ENCODE assay signal across 11 cellular contexts in genomic region chr3:46936733-46937250, GRCh38. TPM values are rescaled to one million over a fixed set of nuclear protein-coding genes. Genes with fewer than 3 reads are reported as not detected.
A peak's percentile ranks its signal among the peaks of the same experiment; 100 is the strongest.
DNase-seq lines count a peak whose midpoint lies in the region; ATAC-seq and TF ChIP-seq lines count a peak whose summit lies in the region.
"Had no signal": no experiment of that assay in that cellular context is flagged by ENCODE, and none has a peak within 500 bp of the region (broad histone marks: within the 10 kb centered on the region; RNA-seq: fewer than 3 reads in every experiment).

No MANE protein-coding gene starts in this region.

- H3K4me1 ChIP-seq in mammary epithelial cell (ENCODE audit: insufficient read depth, low read length) (peaks cover 57% of the 10 kb centered on the region), body of pancreas (peaks cover 97% of the 10 kb centered on the region), upper lobe of left lung (peaks cover 62 to 90% (median 67%) of the 10 kb centered on the region in 4 donors)

- no peaks in the 10 kb centered on the region for H3K27me3 ChIP-seq in mammary epithelial cell (ENCODE audit: insufficient read depth, low read length)
- H3K27me3 ChIP-seq in body of pancreas: no peaks in the 10 kb centered on the region
- no peaks in the 10 kb centered on the region for H3K27me3 ChIP-seq in upper lobe of left lung

- intact Hi-C loops in MCF 10A (cut with micrococcal nuclease): no loop called here
- intact Hi-C loops in mammary epithelial cell (cut with micrococcal nuclease): loop anchor here (10.0 kb wide), 1 partner anchor 448 kb away; the partner anchor contains the start of gene PTPN23
- intact Hi-C loops in body of pancreas (cut with DNase I): no loop called here

- ATAC-seq in body of pancreas (no peak), upper lobe of left lung (ENCODE audit: low FRiP score in 2 of 2) (no peak), HG03521 (IDR thresholded peaks at IDR 0.05; ENCODE audit: unreplicated experiment) (no peak)

- H3K36me3 Mint-ChIP-seq in MCF 10A (ENCODE audit: insufficient read depth, unreplicated experiment) (peaks cover 36% of the 10 kb centered on the region), mesothelial cell of epicardium (peaks cover 20% of the 10 kb centered on the region)

- H3K4me2 ChIP-seq in mammary epithelial cell (ENCODE audit: insufficient read depth, low read depth, low read length): no peak overlapping the region

- no peaks in the 10 kb centered on the region for H4K20me1 ChIP-seq in mammary epithelial cell (ENCODE audit: insufficient read depth, low read length)

- POLR2A ChIA-PET in MCF 10A (lab: Yijun Ruan, JAX): interaction anchor here (0.6 to 5.3 kb wide), 6 partner anchors 9 to 42 kb away, joined by 3 to 34 read pairs (median 13); partner anchors contain the start of genes CCDC12 and NBEAL2

- no peak overlapping the region for H3K4me3 Mint-ChIP-seq in MCF 10A (ENCODE audit: unreplicated experiment)
- no peak overlapping the region for H3K4me3 Mint-ChIP-seq in mesothelial cell of epicardium

- TF ChIP-seq POLR2A in body of pancreas (IDR thresholded peaks at IDR 0.05) (no peak), upper lobe of left lung (IDR thresholded peaks at IDR 0.05) (no peak)

- H3K27ac ChIP-seq in mammary epithelial cell (ENCODE audit: insufficient read depth, low read depth, low read length) (no peak overlapping the region), body of pancreas (peak overlapping the region; percentile 70 to 93 (median 82)), upper lobe of left lung (peak overlapping the region; percentile 83 to 90 (median 84))

- H3K9ac ChIP-seq in mammary epithelial cell (ENCODE audit: insufficient read depth, low read length): no peak overlapping the region

- TF ChIP-seq EP300 in upper lobe of left lung (IDR thresholded peaks at IDR 0.05): no peak

- DNase-seq in MCF 10A (ENCODE audit: unreplicated experiment): no peak
- no peak for DNase-seq in mammary epithelial cell
- DNase-seq in body of pancreas: peak in 2 of 4 donors; percentile 4 to 8
- no peak for DNase-seq in mesothelial cell of epicardium (ENCODE audit: low spot score in 2 of 2, unreplicated experiment in 2 of 2)
- DNase-seq in upper lobe of left lung: no peak
- DNase-seq in NCI-H1436 (lab: John Stamatoyannopoulos, UW): no peak
- no peak for DNase-seq in NCI-H1930 (lab: John Stamatoyannopoulos, UW)
- DNase-seq: activated CD8-positive, alpha-beta memory T cell treated with anti-CD3 and anti-CD28 coated beads for 24 hours; C1 segment of cervical spinal cord; occipital lobe had no signal

- peaks cover 81% of the 10 kb centered on the region for H3K79me2 ChIP-seq in mammary epithelial cell (ENCODE audit: insufficient read depth, low read length)

- H3K36me3 ChIP-seq in mammary epithelial cell (ENCODE audit: insufficient read depth, low read length): peaks cover 7% of the 10 kb centered on the region
- H3K36me3 ChIP-seq in body of pancreas (replicated peaks in 1 of 2; ENCODE audit: insufficient read depth in 1 of 2, low read depth in 2 of 2): no peaks in the 10 kb centered on the region
- H3K36me3 ChIP-seq in upper lobe of left lung: peaks cover 0 to 39% (median 19%) of the 10 kb centered on the region in 4 donors

- H3K9me3 ChIP-seq in mammary epithelial cell (replicated peaks; ENCODE audit: insufficient read depth, low read length) (no peaks in the 10 kb centered on the region), body of pancreas (no peaks in the 10 kb centered on the region), upper lobe of left lung (no peaks in the 10 kb centered on the region)

- BruUV-seq in MCF 10A (replicated peaks; lab: Mats Ljungman, UMichigan): no TSS peak
- BruUV-seq in mammary epithelial cell (replicated peaks; lab: Mats Ljungman, UMichigan): no TSS peak

- no peak overlapping the region for H2AFZ ChIP-seq in mammary epithelial cell (ENCODE audit: low read depth, low read length)

- no peak for TF ChIP-seq CTCF in MCF 10A (IDR thresholded peaks at IDR 0.05; ENCODE audit: unreplicated experiment)
- TF ChIP-seq CTCF in mammary epithelial cell (conservative IDR thresholded peaks at IDR 0.05 in 1 of 2, IDR thresholded peaks at IDR 0.05 in 1 of 2; ENCODE audit: extremely low read depth in 1 of 2, insufficient read depth in 1 of 2, low read depth in 1 of 2, low read length in 2 of 2): no peak
- TF ChIP-seq CTCF in body of pancreas (IDR thresholded peaks at IDR 0.05): no peak
- no peak for TF ChIP-seq CTCF in mesothelial cell of epicardium (IDR thresholded peaks at IDR 0.05; ENCODE audit: unreplicated experiment)
- TF ChIP-seq CTCF in upper lobe of left lung (IDR thresholded peaks at IDR 0.05): no peak

- H3K4me1 Mint-ChIP-seq in MCF 10A (ENCODE audit: insufficient read depth, unreplicated experiment) (peaks cover 36% of the 10 kb centered on the region), mesothelial cell of epicardium (peaks cover 34% of the 10 kb centered on the region)

- H3K27ac Mint-ChIP-seq in MCF 10A (ENCODE audit: low read depth, unreplicated experiment) (peak overlapping the region; percentile 79), mesothelial cell of epicardium (peak overlapping the region; percentile 93)

- CTCF ChIA-PET in MCF 10A (lab: Yijun Ruan, JAX): interaction anchor here (1.0 to 2.8 kb wide), 5 partner anchors 10 to 232 kb away, joined by 3 to 25 read pairs (median 3); partner anchors contain the start of gene SETD2
- CTCF ChIA-PET in mammary epithelial cell (lab: Charles Lee; ENCODE audit: low non-redundant PET): no interaction called here

- dilution Hi-C loops in mammary epithelial cell (cut with HindIII; ENCODE audit: low sequenced_read_pairs): loop anchor here (10.0 kb wide), 1 partner anchor 58 kb away; no protein-coding TSS in a partner anchor

- WGBS in mammary epithelial cell (ENCODE audit: low coverage, missing lambda C conversion rate): 68% methylated on average over 3 of the region's 5 CpGs
- 92 to 93% methylated on average over 5 of the region's 5 CpGs for WGBS in body of pancreas, 2 donors
- 83 to 92% methylated on average over 5 of the region's 5 CpGs for WGBS in upper lobe of left lung, 2 donors

- no peaks in the 10 kb centered on the region for H3K9me3 Mint-ChIP-seq in MCF 10A (ENCODE audit: unreplicated experiment)
- H3K9me3 Mint-ChIP-seq in mesothelial cell of epicardium: no peaks in the 10 kb centered on the region

- H3K4me3 ChIP-seq in mammary epithelial cell (replicated peaks in 1 of 3; ENCODE audit: insufficient read depth in 1 of 3, low read depth in 2 of 3, low read length in 3 of 3): no peak overlapping the region
- no peak overlapping the region for H3K4me3 ChIP-seq in body of pancreas
- H3K4me3 ChIP-seq in upper lobe of left lung: no peak overlapping the region

- H3K27me3 Mint-ChIP-seq in MCF 10A (ENCODE audit: insufficient read depth, unreplicated experiment): no peaks in the 10 kb centered on the region
- no peaks in the 10 kb centered on the region for H3K27me3 Mint-ChIP-seq in mesothelial cell of epicardium (ENCODE audit: low read depth)

- in situ Hi-C loops in mammary epithelial cell (cut with MboI; ENCODE audit: low sequenced_read_pairs in 2 of 2): no loop called here

RNA-seq across cellular contexts. Expression of gene CCDC12, which starts 39.8 kb away (rescaled TPM):
- total RNA-seq in MCF 10A (2022): 43.9 and 45.9 TPM in 2 replicates
- total RNA-seq in mammary epithelial cell: 10 to 100 TPM; 17.8 to 42.1 TPM
- 31.4 TPM for polyA plus RNA-seq in mammary epithelial cell
- polyA minus RNA-seq in mammary epithelial cell: 19.6 TPM
- total RNA-seq in body of pancreas: 10 to 100 TPM; 25.4 to 67.2 TPM
- 49.7 to 52.4 TPM (median 50.5 TPM) in 3 replicates for total RNA-seq in mesothelial cell of epicardium
- 10 to 100 TPM; 42.3 to 93.2 (median 69.8) TPM for total RNA-seq in upper lobe of left lung

RNA-seq across cellular contexts. Expression of gene NBEAL2, which starts 42.7 kb away (rescaled TPM):
- 14.2 and 20.2 TPM in 2 replicates for total RNA-seq in MCF 10A (2022)
- 10 to 100 TPM; 21.3 to 42.3 TPM for total RNA-seq in mammary epithelial cell
- 24.6 TPM for polyA plus RNA-seq in mammary epithelial cell
- 63.5 TPM for polyA minus RNA-seq in mammary epithelial cell
- total RNA-seq in body of pancreas: 100 to 1,000 TPM in 1 of 2 donors, 10 to 100 TPM in 1; 98.8 to 151 TPM
- total RNA-seq in mesothelial cell of epicardium: 83.5 to 86.9 TPM (median 84.2 TPM) in 3 replicates
- 100 to 1,000 TPM in 5 of 6 donors, 10 to 100 TPM in 1; 94.7 to 436 (median 163) TPM for total RNA-seq in upper lobe of left lung

RNA-seq across cellular contexts. Expression of gene PTH1R, which starts 59.3 kb away (rescaled TPM):
- total RNA-seq in MCF 10A (2022) (not detected in 2 replicates), mammary epithelial cell (under 1 TPM in 1 of 2 donors, not detected in 1; 0.33 TPM), body of pancreas (1 to 10 TPM; 1.8 to 8.2 TPM), mesothelial cell of epicardium (34.3 to 38.0 TPM (median 36.4 TPM) in 3 replicates), upper lobe of left lung (10 to 100 TPM in 4 of 6 donors, 1 to 10 TPM in 2; 2.6 to 48.2 (median 16.2) TPM)
- not detected for polyA plus RNA-seq in mammary epithelial cell
- polyA minus RNA-seq in mammary epithelial cell: not detected
